In the genomic region with DNA sequence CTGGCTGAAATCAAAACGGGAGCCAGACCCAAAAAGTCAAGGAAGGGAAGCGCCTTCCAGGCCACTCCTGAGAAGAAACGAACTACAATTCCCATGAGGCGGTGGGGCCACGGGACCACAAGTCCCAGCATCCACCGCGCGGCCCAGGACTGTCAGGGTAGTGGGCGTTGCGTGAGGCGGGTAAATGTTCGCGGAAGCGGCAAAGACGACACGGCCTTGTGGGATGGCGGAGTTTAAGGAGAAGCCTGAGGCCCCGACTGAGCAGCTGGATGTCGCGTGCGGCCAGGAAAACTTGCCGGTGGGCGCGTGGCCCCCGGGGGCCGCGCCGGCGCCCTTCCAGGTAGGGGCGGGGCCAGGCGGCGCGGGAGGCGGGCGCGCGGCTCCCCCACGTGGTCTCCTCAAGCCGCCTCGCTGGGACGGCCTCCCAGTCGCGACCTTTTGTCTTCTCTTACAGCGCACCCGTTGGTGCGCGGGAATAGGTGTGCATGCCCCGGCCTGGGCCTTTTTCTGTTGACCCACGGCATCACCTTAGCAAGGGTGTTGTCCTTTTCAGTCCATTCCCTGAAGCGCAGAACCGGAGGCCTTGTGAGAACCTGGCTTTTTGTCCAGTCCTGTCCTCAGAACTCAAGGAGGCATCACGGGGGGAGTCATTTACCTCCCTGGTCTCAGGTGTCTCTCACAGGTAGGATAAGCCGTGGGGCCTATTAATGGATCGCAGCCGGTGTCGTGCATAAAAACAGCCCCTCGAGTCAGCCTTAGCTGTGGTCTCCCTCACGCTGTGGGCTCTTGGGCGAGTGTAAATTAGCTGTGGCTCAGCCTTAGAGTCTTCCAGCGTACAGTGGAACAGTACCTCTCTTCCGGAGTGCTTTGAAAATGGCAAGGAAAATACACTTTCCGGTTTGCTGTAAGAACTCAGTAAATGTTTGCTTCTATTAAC, we compare ENCODE assay signal across 8 cellular contexts. TPM values are rescaled to one million over a fixed set of nuclear protein-coding genes. Genes with fewer than 3 reads are reported as not detected.
DNase-seq lines count a peak whose midpoint lies in the region; ATAC-seq and TF ChIP-seq lines count a peak whose summit lies in the region.

A gene (plus strand): TSS at position 183 of the 937 bp plus-strand sequence. CDS start 2 bp downstream, at position 185.

- peak; percentile 56 for DNase-seq in NCI-H1048 (lab: John Stamatoyannopoulos, UW)
- peak; percentile 75 to 77 for DNase-seq in SW 1271 (lab: John Stamatoyannopoulos, UW)
- DNase-seq in activated naive CD8-positive, alpha-beta T cell treated with anti-CD3 and anti-CD28 coated beads, Interleukin-2, amount 50 U/mL, for 16 hours (ENCODE audit: low read depth, low spot score) = peak; percentile 59
- DNase-seq in cardiac muscle cell (ENCODE audit: low read depth in 1 of 2, low spot score in 1 of 2) = peak; percentile 93 to 95
- peak; percentile 87 to 89 for DNase-seq in trophoblast cell
- DNase-seq in tibial nerve (ENCODE audit: low spot score in 2 of 2) = peak; percentile 90 to 94

- H3K4me3 ChIP-seq in cardiac muscle cell = peak within 1 kb of the TSS; percentile 67
- peak within 1 kb of the TSS; percentile 87 for H3K4me3 ChIP-seq in trophoblast cell (ENCODE audit: low read depth, low read length)
- peak within 1 kb of the TSS; percentile 63 to 83 (median 76) for H3K4me3 ChIP-seq in tibial nerve

- TF ChIP-seq EP300 in tibial nerve (IDR thresholded peaks at IDR 0.05) = peak in 1 of 2 donors; percentile 81

- peaks cover 6% of the 10 kb centered on the region for H3K79me2 ChIP-seq in trophoblast cell (ENCODE audit: control insufficient read depth, insufficient read depth, low read length, poor library complexity)

- WGBS in trophoblast cell (ENCODE audit: extremely low coverage, insufficient coverage, insufficient read length) = no CpG with 5 or more reads among the region's 62 CpGs
- WGBS in tibial nerve, 2 donors = 1% methylated on average over 28 to 54 of the region's 62 CpGs

- H3K4ac ChIP-seq in trophoblast cell (ENCODE audit: low read depth, low read length) = peak within 1 kb of the TSS; percentile 91

- H2AK5ac ChIP-seq in trophoblast cell (ENCODE audit: low read length) = peak within 1 kb of the TSS; percentile 87

- ATAC-seq in HG02588 (IDR thresholded peaks at IDR 0.05; ENCODE audit: unreplicated experiment) = peak; percentile 99

- peak within 1 kb of the TSS; percentile 92 for H2BK120ac ChIP-seq in trophoblast cell (ENCODE audit: insufficient read depth, low read length, poor library complexity)

- H3K9me3 ChIP-seq in cardiac muscle cell (ENCODE audit: low read depth) = no peaks in the 10 kb centered on the region
- H3K9me3 ChIP-seq in trophoblast cell (ENCODE audit: insufficient read depth, low read depth, low read length) = peaks cover 3% of the 10 kb centered on the region
- no peaks in the 10 kb centered on the region for H3K9me3 ChIP-seq in tibial nerve

- peak within 1 kb of the TSS; percentile 88 for H4K12ac ChIP-seq in trophoblast cell (ENCODE audit: low read depth, low read length)

- H3K27ac ChIP-seq in cardiac muscle cell (peak within 1 kb of the TSS; percentile 86), trophoblast cell (ENCODE audit: low read depth, low read length) (peak within 1 kb of the TSS; percentile 83), tibial nerve (peak within 1 kb of the TSS; percentile 81 to 99 (median 94))

- H2BK12ac ChIP-seq in trophoblast cell (ENCODE audit: low read length) = peak within 1 kb of the TSS; percentile 47

- H3K9ac ChIP-seq in trophoblast cell (ENCODE audit: low read length) = peak within 1 kb of the TSS; percentile 96

- no peak for TF ChIP-seq CTCF in cardiac muscle cell (IDR thresholded peaks at IDR 0.05; ENCODE audit: low read depth, low read length)
- TF ChIP-seq CTCF in tibial nerve (IDR thresholded peaks at IDR 0.05) = peak in 1 of 5 experiments; percentile 35

- H3K23ac ChIP-seq in trophoblast cell (ENCODE audit: low read length) = no peak within 1 kb of the TSS

- H3K4me1 ChIP-seq in cardiac muscle cell (ENCODE audit: low read depth) (peaks cover 16% of the 10 kb centered on the region), trophoblast cell (ENCODE audit: control insufficient read depth in 1 of 2, insufficient read depth in 2 of 2, low read length in 2 of 2) (peaks cover 6 to 7% of the 10 kb centered on the region in 2 experiments), tibial nerve (peaks cover 0 to 43% (median 21%) of the 10 kb centered on the region in 4 donors)

- H2AFZ ChIP-seq in trophoblast cell (ENCODE audit: insufficient read depth, low read length, poor library complexity) = peak within 1 kb of the TSS; percentile 86

- H3K36me3 ChIP-seq in cardiac muscle cell (no peaks in the 10 kb centered on the region), trophoblast cell (ENCODE audit: control insufficient read depth in 1 of 2, insufficient read depth in 2 of 2, low read length in 2 of 2) (no peaks in the 10 kb centered on the region), tibial nerve (no peaks in the 10 kb centered on the region)

- H3K79me1 ChIP-seq in trophoblast cell (ENCODE audit: low read length) = peaks cover 10% of the 10 kb centered on the region

- H3K4me2 ChIP-seq in trophoblast cell (ENCODE audit: low read length) = peak within 1 kb of the TSS; percentile 79

- peak within 1 kb of the TSS; percentile 88 for H4K91ac ChIP-seq in trophoblast cell (ENCODE audit: low read depth, low read length)

- peak within 1 kb of the TSS; percentile 97 for H3K18ac ChIP-seq in trophoblast cell (ENCODE audit: low read length)

- H3K14ac ChIP-seq in trophoblast cell (ENCODE audit: low read length) = peak within 1 kb of the TSS; percentile 97

- H2BK5ac ChIP-seq in trophoblast cell (ENCODE audit: low read depth, low read length, poor library complexity) = peak within 1 kb of the TSS; percentile 81

- H4K8ac ChIP-seq in trophoblast cell (ENCODE audit: low read depth, low read length) = peak within 1 kb of the TSS; percentile 74

- H3K27me3 ChIP-seq in cardiac muscle cell (no peaks in the 10 kb centered on the region), trophoblast cell (ENCODE audit: insufficient read depth, low read length) (no peaks in the 10 kb centered on the region), tibial nerve (no peaks in the 10 kb centered on the region)

- TF ChIP-seq POLR2A in GM10847 (IDR thresholded peaks at IDR 0.05; ENCODE audit: extremely low read depth, insufficient read length) (peak; percentile 74), tibial nerve (IDR thresholded peaks at IDR 0.05) (peak; percentile 53 to 67)

RNA-seq across cellular contexts. Expression of the gene that starts here (rescaled TPM):
- total RNA-seq in cardiac muscle cell (15.3 and 20.6 TPM in 2 replicates), tibial nerve (10 to 100 TPM; 14.6 to 35.4 (median 22.2) TPM)
- 17.3 and 17.6 TPM in 2 replicates for polyA plus RNA-seq in cardiac muscle cell
- polyA plus RNA-seq in trophoblast cell (2013) = 14.2 and 15.0 TPM in 2 replicates

Comparison
In these comparisons a context has a peak if more than half of its experiments do, and no peak if none do; other contexts are left out.
1. Peak in every context shown above with its lines: DNase-seq, ATAC-seq, H3K4me3 ChIP-seq and H3K27ac ChIP-seq.